Comparison of ENCODE assay signal across 13 cellular contexts in the genomic region with DNA sequence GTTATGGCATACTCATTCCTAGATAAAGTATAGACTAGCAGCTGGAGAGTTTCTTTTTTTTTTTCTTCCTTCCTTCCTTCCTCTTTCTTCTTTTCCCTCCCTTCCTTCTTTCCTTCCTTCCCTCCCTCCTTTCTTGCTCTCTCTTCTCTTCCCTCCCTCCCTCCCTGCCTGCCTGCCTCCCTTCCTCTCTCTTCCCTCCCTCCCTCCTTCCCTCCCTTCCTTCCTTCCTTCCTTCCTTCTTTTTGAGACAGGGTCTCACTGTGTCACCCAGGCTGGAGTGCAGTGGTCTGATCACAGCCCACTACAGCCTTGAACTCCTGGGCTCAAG. TPM values are rescaled to one million over a fixed set of nuclear protein-coding genes. Genes with fewer than 3 reads are reported as not detected.
DNase-seq lines count a peak whose midpoint lies in the region; ATAC-seq and TF ChIP-seq lines count a peak whose summit lies in the region.
"Had no signal": no experiment of that assay in that cellular context is flagged by ENCODE, and none has a peak within 500 bp of the region (broad histone marks: within the 10 kb centered on the region; RNA-seq: fewer than 3 reads in every experiment).

No MANE protein-coding gene starts in this region.

- no peak for DNase-seq in SK-N-MC (ENCODE audit: low read depth, low spot score)
- no peak for DNase-seq in glutamatergic neuron
- no peak for DNase-seq in upper lobe of left lung
- no peak for DNase-seq in iPS-NIHi7 (ENCODE audit: extremely low spot score)
- DNase-seq in LoVo (ENCODE audit: low spot score), result no peak
- DNase-seq: activated CD8-positive, alpha-beta T cell treated with anti-CD3 and anti-CD28 coated beads, Interleukin-2, amount 10 ng/mL, durations not matched to agents 7 days and 5 days; activated effector memory CD4-positive, alpha-beta T cell treated with Interleukin-2 at 50 U/mL for 16 hours; hippocampal formation; occipital lobe had no signal

- TF ChIP-seq CTCF in glutamatergic neuron (IDR thresholded peaks at IDR 0.05; ENCODE audit: partially characterized antibody, unreplicated experiment) (no peak), parathyroid adenoma (IDR thresholded peaks at IDR 0.05) (no peak), upper lobe of left lung (IDR thresholded peaks at IDR 0.05) (no peak)

- peak overlapping the region; percentile 45 for H3K4me3 Mint-ChIP-seq in glutamatergic neuron (ENCODE audit: unreplicated experiment)
- H3K4me3 Mint-ChIP-seq: activated CD8-positive, alpha-beta T cell treated with anti-CD3 and anti-CD28 coated beads, Interleukin-2, amount 10 ng/mL, durations not matched to agents 7 days and 5 days; GM23338 had no signal

- no peaks in the 10 kb centered on the region for H3K36me3 Mint-ChIP-seq in glutamatergic neuron (ENCODE audit: unreplicated experiment)

- H3K27me3 Mint-ChIP-seq in glutamatergic neuron (ENCODE audit: unreplicated experiment), result peaks cover 7% of the 10 kb centered on the region

- no peak for TF ChIP-seq POLR2A in upper lobe of left lung (IDR thresholded peaks at IDR 0.05)

- H3K9me3 ChIP-seq in SK-N-MC (ENCODE audit: low read depth, low read length), result no peaks in the 10 kb centered on the region
- no peaks in the 10 kb centered on the region for H3K9me3 ChIP-seq in parathyroid adenoma (ENCODE audit: control insufficient read depth, low read length)
- H3K9me3 ChIP-seq in upper lobe of left lung, result no peaks in the 10 kb centered on the region

- H3K9me3 Mint-ChIP-seq in glutamatergic neuron (ENCODE audit: unreplicated experiment), result peaks cover 8% of the 10 kb centered on the region
- H3K9me3 Mint-ChIP-seq: GM23338 had no signal

- H3K9ac ChIP-seq in SK-N-MC (ENCODE audit: insufficient read length) (peak overlapping the region; percentile 45), parathyroid adenoma (no peak overlapping the region)

- ATAC-seq in upper lobe of left lung (ENCODE audit: low FRiP score in 2 of 2) (peak; percentile 7 to 11), HG02840 (IDR thresholded peaks at IDR 0.05; ENCODE audit: low FRiP score, unreplicated experiment) (no peak)
- ATAC-seq: activated CD8-positive, alpha-beta T cell treated with anti-CD3 and anti-CD28 coated beads, Interleukin-2, amount 10 ng/mL, durations not matched to agents 7 days and 5 days; GM23338 had no signal

- H3K27ac ChIP-seq in SK-N-MC (peak overlapping the region; percentile 96), parathyroid adenoma (peak overlapping the region; percentile 89), upper lobe of left lung (peak overlapping the region; percentile 7 to 70 (median 64))
- H3K27ac ChIP-seq: cardiac muscle cell had no signal

- H3K36me3 ChIP-seq in SK-N-MC (ENCODE audit: insufficient read depth, low read length) (no peaks in the 10 kb centered on the region), parathyroid adenoma (ENCODE audit: control insufficient read depth, insufficient read depth, low read length) (no peaks in the 10 kb centered on the region), upper lobe of left lung (no peaks in the 10 kb centered on the region)
- H3K36me3 ChIP-seq: cardiac muscle cell had no signal

- H3K4me1 ChIP-seq in parathyroid adenoma (peaks cover 22% of the 10 kb centered on the region), upper lobe of left lung (peaks cover 15 to 28% (median 18%) of the 10 kb centered on the region in 4 donors)

- peaks cover 25% of the 10 kb centered on the region for H3K4me1 Mint-ChIP-seq in glutamatergic neuron (ENCODE audit: low read depth, unreplicated experiment)
- H3K4me1 Mint-ChIP-seq: GM23338 had no signal

- H3K79me2 ChIP-seq in parathyroid adenoma, result no peaks in the 10 kb centered on the region

- TF ChIP-seq EP300 in upper lobe of left lung (IDR thresholded peaks at IDR 0.05), result no peak

- H3K4me3 ChIP-seq in SK-N-MC (peak overlapping the region; percentile 52), parathyroid adenoma (ENCODE audit: low read depth, low read length) (peak overlapping the region; percentile 32), upper lobe of left lung (no peak overlapping the region)
- H3K4me3 ChIP-seq: cardiac muscle cell, GM23338 had no signal

- H3K27me3 ChIP-seq in parathyroid adenoma (ENCODE audit: control insufficient read depth, insufficient read depth, low read length) (no peaks in the 10 kb centered on the region), upper lobe of left lung (no peaks in the 10 kb centered on the region)
- H3K27me3 ChIP-seq: cardiac muscle cell had no signal

- H2AFZ ChIP-seq in parathyroid adenoma, result peak overlapping the region; percentile 47
- H2AFZ ChIP-seq: GM23338 had no signal

- peak overlapping the region; percentile 86 for H3K27ac Mint-ChIP-seq in glutamatergic neuron (ENCODE audit: unreplicated experiment)
- H3K27ac Mint-ChIP-seq: activated CD8-positive, alpha-beta T cell treated with anti-CD3 and anti-CD28 coated beads, Interleukin-2, amount 10 ng/mL, durations not matched to agents 7 days and 5 days; GM23338 had no signal

- peak overlapping the region; percentile 44 for H3K4me2 ChIP-seq in parathyroid adenoma (ENCODE audit: low read length)
- H3K4me2 ChIP-seq: GM23338 had no signal

RNA-seq across cellular contexts. Expression of gene SNTB2, which starts 7.0 kb away (rescaled TPM):
- total RNA-seq in glutamatergic neuron (ENCODE audit: unreplicated experiment), result 26.8 TPM
- total RNA-seq in upper lobe of left lung, result 10 to 100 TPM; 24.1 to 41.2 (median 30.5) TPM

RNA-seq across cellular contexts. Expression of gene UTP4, which starts 47.5 kb away (rescaled TPM):
- total RNA-seq in glutamatergic neuron (ENCODE audit: unreplicated experiment), result 70.7 TPM
- 10 to 100 TPM; 10.9 to 38.8 (median 28.4) TPM for total RNA-seq in upper lobe of left lung

RNA-seq across cellular contexts. Expression of gene CHTF8, which starts 47.6 kb away (rescaled TPM):
- total RNA-seq in glutamatergic neuron (ENCODE audit: unreplicated experiment) (116 TPM), upper lobe of left lung (100 to 1,000 TPM in 1 of 6 donors, 10 to 100 TPM in 5; 33.5 to 103 (median 70.6) TPM)

Comparison
In these comparisons a context has a peak if more than half of its experiments do, and no peak if none do; other contexts are left out.
1. H3K4me3 ChIP-seq: peak in SK-N-MC (single experiment) and parathyroid adenoma (single experiment); none in upper lobe of left lung (0 of 4).
2. Peak in every context shown above with its lines, with median percentiles within 50 percentile points of each other: H3K27ac ChIP-seq.